ENCODE assay signal across 12 cellular contexts in the genomic region with DNA sequence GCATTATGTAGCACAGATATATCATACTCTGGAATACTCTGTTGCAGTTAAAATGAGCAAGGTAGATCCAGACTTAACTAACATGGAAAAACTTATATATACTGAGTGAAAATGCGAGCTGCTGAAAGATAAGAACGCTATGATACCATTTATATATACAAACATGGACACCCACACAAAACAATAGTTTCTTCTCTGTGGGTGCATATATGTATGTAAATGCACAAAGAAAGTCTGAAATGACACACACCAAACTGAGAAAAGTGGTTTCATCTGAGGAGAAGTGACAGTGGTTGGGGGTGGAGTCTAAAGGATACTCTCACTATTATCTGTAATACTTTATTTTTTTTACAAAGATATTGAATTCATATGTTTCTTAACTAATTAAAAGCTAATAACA. TPM values are rescaled to one million over a fixed set of nuclear protein-coding genes. Genes with fewer than 3 reads are reported as not detected.
A peak's percentile ranks its signal among the peaks of the same experiment; 100 is the strongest.
DNase-seq lines count a peak whose midpoint lies in the region; ATAC-seq and TF ChIP-seq lines count a peak whose summit lies in the region.
"Had no signal": no experiment of that assay in that cellular context is flagged by ENCODE, and none has a peak within 500 bp of the region (broad histone marks: within the 10 kb centered on the region; RNA-seq: fewer than 3 reads in every experiment).

No MANE protein-coding gene starts in this region.

- TF ChIP-seq CTCF in HFFc6 (IDR thresholded peaks at IDR 0.05): no peak

- no peak for DNase-seq in stimulated activated CD4-positive, alpha-beta T cell treated with anti-CD3 and anti-CD28 coated beads, Interleukin-4, amount 100 ng/mL, for 24 hours
- DNase-seq in HFFc6: no peak
- DNase-seq in stimulated activated naive CD4-positive, alpha-beta T cell treated with Interleukin-2 at 50 U/mL for 16 hours (lab: John Stamatoyannopoulos, UW): no peak
- DNase-seq: CD4-positive, CD25-positive, alpha-beta regulatory T cell; central memory CD4-positive, alpha-beta T cell; NCI-H1694; Peyer's patch had no signal

- peaks cover 1% of the 10 kb centered on the region for H3K27me3 Mint-ChIP-seq in HFFc6 (ENCODE audit: insufficient read depth)

- ATAC-seq in GM18517 (IDR thresholded peaks at IDR 0.05; ENCODE audit: unreplicated experiment) (peak; percentile 100), GM19467 (IDR thresholded peaks at IDR 0.05; ENCODE audit: unreplicated experiment) (peak; percentile 83), HG02938 (IDR thresholded peaks at IDR 0.05; ENCODE audit: unreplicated experiment) (peak; percentile 99), HG03571 (IDR thresholded peaks at IDR 0.05; ENCODE audit: unreplicated experiment) (peak; percentile 82), SK-N-SH treated with all-trans-retinoic acid at 6 μM for 48 hours (no peak)

- H3K9me3 Mint-ChIP-seq in HFFc6: no peaks in the 10 kb centered on the region

- no peak overlapping the region for H3K27ac Mint-ChIP-seq in HFFc6
- H3K27ac Mint-ChIP-seq: CD4-positive, CD25-positive, alpha-beta regulatory T cell had no signal

- H3K36me3 Mint-ChIP-seq in HFFc6 (ENCODE audit: low read depth): no peaks in the 10 kb centered on the region; the same call in 1 of the 2 replicates
- H3K36me3 Mint-ChIP-seq: CD4-positive, CD25-positive, alpha-beta regulatory T cell had no signal

- H3K4me1 Mint-ChIP-seq in HFFc6 (ENCODE audit: low read depth): peaks cover 11% of the 10 kb centered on the region
- H3K4me1 Mint-ChIP-seq: CD4-positive, CD25-positive, alpha-beta regulatory T cell had no signal

- no peak overlapping the region for H3K4me3 Mint-ChIP-seq in HFFc6
- H3K4me3 Mint-ChIP-seq: CD4-positive, CD25-positive, alpha-beta regulatory T cell had no signal

TF ChIP-seq in SK-N-SH treated with all-trans-retinoic acid at 6 μM for 48 hours, 23 proteins besides CTCF, POLR2A, EP300 and RAD21:
- TF ChIP-seq, protein P1, sequence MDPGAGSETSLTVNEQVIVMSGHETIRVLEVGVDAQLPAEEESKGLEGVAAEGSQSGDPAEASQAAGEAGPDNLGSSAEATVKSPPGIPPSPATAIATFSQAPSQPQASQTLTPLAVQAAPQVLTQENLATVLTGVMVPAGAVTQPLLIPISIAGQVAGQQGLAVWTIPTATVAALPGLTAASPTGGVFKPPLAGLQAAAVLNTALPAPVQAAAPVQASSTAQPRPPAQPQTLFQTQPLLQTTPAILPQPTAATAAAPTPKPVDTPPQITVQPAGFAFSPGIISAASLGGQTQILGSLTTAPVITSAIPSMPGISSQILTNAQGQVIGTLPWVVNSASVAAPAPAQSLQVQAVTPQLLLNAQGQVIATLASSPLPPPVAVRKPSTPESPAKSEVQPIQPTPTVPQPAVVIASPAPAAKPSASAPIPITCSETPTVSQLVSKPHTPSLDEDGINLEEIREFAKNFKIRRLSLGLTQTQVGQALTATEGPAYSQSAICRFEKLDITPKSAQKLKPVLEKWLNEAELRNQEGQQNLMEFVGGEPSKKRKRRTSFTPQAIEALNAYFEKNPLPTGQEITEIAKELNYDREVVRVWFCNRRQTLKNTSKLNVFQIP (CRISPR knock-in tag; IDR thresholded peaks at IDR 0.05; ENCODE audit: borderline replicate concordance, low read depth): no peak
- TF ChIP-seq CSDC2 (CRISPR knock-in tag; IDR thresholded peaks at IDR 0.05) (no peak), SNAI2 (CRISPR knock-in tag; IDR thresholded peaks at IDR 0.05) (no peak), PPARA (CRISPR knock-in tag; IDR thresholded peaks at IDR 0.05; ENCODE audit: borderline replicate concordance) (no peak), OSR1 (CRISPR knock-in tag; IDR thresholded peaks at IDR 0.05) (no peak), TOX (CRISPR knock-in tag; IDR thresholded peaks at IDR 0.05; ENCODE audit: borderline replicate concordance) (no peak), ESRRG (CRISPR knock-in tag; IDR thresholded peaks at IDR 0.05) (no peak), ISL1 (CRISPR knock-in tag; IDR thresholded peaks at IDR 0.05) (no peak), BACH2 (CRISPR knock-in tag; IDR thresholded peaks at IDR 0.05; ENCODE audit: borderline replicate concordance) (no peak)
- TF ChIP-seq, protein P2, sequence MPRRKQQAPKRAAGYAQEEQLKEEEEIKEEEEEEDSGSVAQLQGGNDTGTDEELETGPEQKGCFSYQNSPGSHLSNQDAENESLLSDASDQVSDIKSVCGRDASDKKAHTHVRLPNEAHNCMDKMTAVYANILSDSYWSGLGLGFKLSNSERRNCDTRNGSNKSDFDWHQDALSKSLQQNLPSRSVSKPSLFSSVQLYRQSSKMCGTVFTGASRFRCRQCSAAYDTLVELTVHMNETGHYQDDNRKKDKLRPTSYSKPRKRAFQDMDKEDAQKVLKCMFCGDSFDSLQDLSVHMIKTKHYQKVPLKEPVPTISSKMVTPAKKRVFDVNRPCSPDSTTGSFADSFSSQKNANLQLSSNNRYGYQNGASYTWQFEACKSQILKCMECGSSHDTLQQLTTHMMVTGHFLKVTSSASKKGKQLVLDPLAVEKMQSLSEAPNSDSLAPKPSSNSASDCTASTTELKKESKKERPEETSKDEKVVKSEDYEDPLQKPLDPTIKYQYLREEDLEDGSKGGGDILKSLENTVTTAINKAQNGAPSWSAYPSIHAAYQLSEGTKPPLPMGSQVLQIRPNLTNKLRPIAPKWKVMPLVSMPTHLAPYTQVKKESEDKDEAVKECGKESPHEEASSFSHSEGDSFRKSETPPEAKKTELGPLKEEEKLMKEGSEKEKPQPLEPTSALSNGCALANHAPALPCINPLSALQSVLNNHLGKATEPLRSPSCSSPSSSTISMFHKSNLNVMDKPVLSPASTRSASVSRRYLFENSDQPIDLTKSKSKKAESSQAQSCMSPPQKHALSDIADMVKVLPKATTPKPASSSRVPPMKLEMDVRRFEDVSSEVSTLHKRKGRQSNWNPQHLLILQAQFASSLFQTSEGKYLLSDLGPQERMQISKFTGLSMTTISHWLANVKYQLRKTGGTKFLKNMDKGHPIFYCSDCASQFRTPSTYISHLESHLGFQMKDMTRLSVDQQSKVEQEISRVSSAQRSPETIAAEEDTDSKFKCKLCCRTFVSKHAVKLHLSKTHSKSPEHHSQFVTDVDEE (CRISPR knock-in tag; IDR thresholded peaks at IDR 0.05): no peak

RNA-seq across cellular contexts. Expression of a gene that starts 12.2 kb away (rescaled TPM):
- 100 to 1,000 TPM; 370 to 442 (median 389) TPM for total RNA-seq in HFFc6 (2021; fragmentation: NEBNext Ultra II Directional; extraction: Animal tissue kit (Norgen Biotek cat#: 25700))
- total RNA-seq: CD4-positive, CD25-positive, alpha-beta regulatory T cell had no signal
